ENCODE assay signal across 8 cellular contexts in the genomic region with DNA sequence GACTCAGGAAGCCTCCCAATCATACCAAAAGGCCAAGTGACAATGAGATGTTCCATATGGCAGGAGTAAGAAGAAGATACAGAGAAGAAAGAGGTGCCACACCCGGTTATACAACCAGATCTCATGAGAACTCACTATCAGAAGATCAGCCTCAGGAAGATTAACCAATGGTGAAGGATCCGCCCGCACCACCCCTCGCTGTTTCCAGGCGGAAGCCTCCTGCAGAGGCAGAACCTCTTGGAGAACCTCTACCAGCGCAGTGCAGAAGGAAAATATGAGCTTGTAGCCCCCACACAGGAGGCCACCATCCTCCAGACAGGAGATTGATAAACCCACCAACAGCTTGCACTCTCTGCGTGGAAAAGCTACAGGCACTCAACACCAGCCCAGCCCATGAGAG.
"Had no signal": no experiment of that assay in that cellular context is flagged by ENCODE, and none has a peak within 500 bp of the region (broad histone marks: within the 10 kb centered on the region; RNA-seq: fewer than 3 reads in every experiment).

No MANE protein-coding gene starts in this region.

- H3K4me3 ChIP-seq: GM12878 had no signal

- DNase-seq: GDM1, GF-D8 had no signal

- FAIRE-seq: G401.6, GM12878, GM12891, GM12892, GM18507, GM19239 had no signal

- ATAC-seq: GM12878 had no signal
